7 cellular contexts compared by ENCODE assay signal in the genomic region with DNA sequence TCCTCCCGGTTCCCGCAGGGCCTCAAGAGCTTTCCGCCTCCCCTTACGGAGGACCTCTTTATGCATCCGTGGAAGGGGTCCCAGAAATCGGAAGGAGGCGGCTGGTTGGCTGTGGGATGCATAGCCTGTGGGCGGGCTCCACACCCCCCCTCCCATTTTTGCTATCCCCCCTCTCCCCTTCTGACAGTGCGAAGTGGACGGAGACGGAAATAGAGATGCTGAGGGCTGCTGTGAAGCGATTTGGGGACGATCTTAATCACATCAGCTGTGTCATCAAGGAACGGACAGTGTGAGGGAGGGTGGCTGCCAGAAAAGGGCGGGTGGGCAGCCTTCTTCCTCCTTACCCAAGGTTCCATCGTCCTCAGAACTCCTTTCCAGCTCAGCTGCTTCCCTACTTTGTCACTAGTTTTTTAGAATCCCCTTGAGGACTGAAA. TPM values are rescaled to one million over a fixed set of nuclear protein-coding genes. Genes with fewer than 3 reads are reported as not detected.
A peak's percentile ranks its signal among the peaks of the same experiment; 100 is the strongest.
DNase-seq lines count a peak whose midpoint lies in the region; ATAC-seq, FAIRE-seq and TF ChIP-seq lines count a peak whose summit lies in the region.

No MANE protein-coding gene starts in this region.

- TF ChIP-seq POLR2A in GM12891 (IDR thresholded peaks at IDR 0.05; ENCODE audit: low read depth, low read length) = no peak

- no peaks in the 10 kb centered on the region for H3K9me3 Mint-ChIP-seq in activated T-helper 1 cell treated with anti-CD3 and anti-CD28 coated beads, Interleukin-12 subunit alpha, Interleukin-12 subunit beta, Interleukin-2, Interleukin-4 antibody, amounts not matched to agents 30 ng/mL and 10 ng/mL and 1 ng/mL, durations not matched to agents 14 hours and 24 hours and 36 hours

- peaks cover 8% of the 10 kb centered on the region for H3K4me1 ChIP-seq in HUES64 (ENCODE audit: insufficient read depth, low read length)
- H3K4me1 ChIP-seq in iPS-18a (ENCODE audit: control insufficient read depth, low read depth, low read length) = peaks cover 10% of the 10 kb centered on the region
- peaks cover 66% of the 10 kb centered on the region for H3K4me1 ChIP-seq in stomach smooth muscle (ENCODE audit: control insufficient read depth, insufficient read depth, low read length)

- H3K9ac ChIP-seq in HUES64 (ENCODE audit: low read depth, low read length) = 0 out of 2 replicates have a peak overlapping the region, but pooled peaks have one; percentile 77
- peak overlapping the region; percentile 72 for H3K9ac ChIP-seq in iPS-18a (ENCODE audit: low read length)
- H3K9ac ChIP-seq in stomach smooth muscle (ENCODE audit: low read length in 2 of 2) = peak overlapping the region; percentile 87 to 88

- peaks cover 64% of the 10 kb centered on the region for H3K4me1 Mint-ChIP-seq in activated T-helper 1 cell treated with anti-CD3 and anti-CD28 coated beads, Interleukin-12 subunit alpha, Interleukin-12 subunit beta, Interleukin-2, Interleukin-4 antibody, amounts not matched to agents 30 ng/mL and 10 ng/mL and 1 ng/mL, durations not matched to agents 14 hours and 24 hours and 36 hours (ENCODE audit: low read depth)

- intact Hi-C loops in activated T-helper 1 cell treated with anti-CD3 and anti-CD28 coated beads, Interleukin-12 subunit alpha, Interleukin-12 subunit beta, Interleukin-2, Interleukin-4 antibody, amounts not matched to agents 30 ng/mL and 10 ng/mL and 1 ng/mL, durations not matched to agents 14 hours and 24 hours and 36 hours (cut with micrococcal nuclease) = loop anchor here (1.0 to 10.0 kb wide), 5 partner anchors 20 to 1433 kb away; partner anchors contain the start of genes C17orf100, CYB5D1, MED31 and NAA38

- WGBS in HUES64 = 77% methylated on average over 16 of the region's 16 CpGs

- H3K27ac ChIP-seq in HUES64 (ENCODE audit: low read depth, low read length) = no peak overlapping the region
- H3K27ac ChIP-seq in iPS-18a (ENCODE audit: low read length) = no peak overlapping the region
- H3K27ac ChIP-seq in stomach smooth muscle (ENCODE audit: low read length) = peak overlapping the region; percentile 94

- H3K27ac Mint-ChIP-seq in activated T-helper 1 cell treated with anti-CD3 and anti-CD28 coated beads, Interleukin-12 subunit alpha, Interleukin-12 subunit beta, Interleukin-2, Interleukin-4 antibody, amounts not matched to agents 30 ng/mL and 10 ng/mL and 1 ng/mL, durations not matched to agents 14 hours and 24 hours and 36 hours = peak overlapping the region; percentile 94

- H3K27me3 Mint-ChIP-seq in activated T-helper 1 cell treated with anti-CD3 and anti-CD28 coated beads, Interleukin-12 subunit alpha, Interleukin-12 subunit beta, Interleukin-2, Interleukin-4 antibody, amounts not matched to agents 30 ng/mL and 10 ng/mL and 1 ng/mL, durations not matched to agents 14 hours and 24 hours and 36 hours (ENCODE audit: insufficient read depth) = peaks cover 6% of the 10 kb centered on the region

- no peak for FAIRE-seq in GM12891 (lab: Jason Lieb, UNC)

- H3K4me3 ChIP-seq in HUES64 (ENCODE audit: low read length) (peak overlapping the region; percentile 81), iPS-18a (ENCODE audit: low read length) (peak overlapping the region; percentile 87), stomach smooth muscle (ENCODE audit: low read length in 2 of 2) (peak overlapping the region; percentile 82 to 96)

- peaks cover 10% of the 10 kb centered on the region; the same call in 1 of the 2 replicates for H3K36me3 ChIP-seq in HUES64 (ENCODE audit: insufficient read depth, low read length)
- H3K36me3 ChIP-seq in iPS-18a (ENCODE audit: control insufficient read depth, low read depth, low read length) = peaks cover 11% of the 10 kb centered on the region
- peaks cover 2 to 9% of the 10 kb centered on the region in 2 donors for H3K36me3 ChIP-seq in stomach smooth muscle (ENCODE audit: control insufficient read depth in 2 of 2, insufficient read depth in 2 of 2, low read length in 2 of 2)

- ATAC-seq in GM21529 (IDR thresholded peaks at IDR 0.05; ENCODE audit: unreplicated experiment) (no peak), HG02763 (IDR thresholded peaks at IDR 0.05; ENCODE audit: unreplicated experiment) (no peak)

- peaks cover 5% of the 10 kb centered on the region for H3K27me3 ChIP-seq in HUES64 (ENCODE audit: insufficient read depth, low read length)
- H3K27me3 ChIP-seq in iPS-18a (ENCODE audit: control insufficient read depth, insufficient read depth, low read length) = peaks cover 5% of the 10 kb centered on the region
- peaks cover 0 to under 1% of the 10 kb centered on the region in 2 donors for H3K27me3 ChIP-seq in stomach smooth muscle (ENCODE audit: control insufficient read depth in 1 of 2, insufficient read depth in 2 of 2, low read length in 2 of 2)

- no peak for DNase-seq in activated T-helper 1 cell treated with anti-CD3 and anti-CD28 coated beads, Interleukin-12 subunit alpha, Interleukin-12 subunit beta, Interleukin-2, Interleukin-4 antibody, amounts not matched to agents 30 ng/mL and 10 ng/mL and 1 ng/mL, durations not matched to agents 14 hours and 24 hours and 36 hours (ENCODE audit: low spot score)
- DNase-seq in GM12891 (ENCODE audit: insufficient read length, low spot score) = no peak

- H3K9me3 ChIP-seq in HUES64 (ENCODE audit: insufficient read depth, low read depth, low read length) (no peaks in the 10 kb centered on the region), iPS-18a (ENCODE audit: control insufficient read depth, low read depth, low read length) (no peaks in the 10 kb centered on the region), stomach smooth muscle (ENCODE audit: control insufficient read depth in 2 of 2, low read length in 2 of 2) (no peaks in the 10 kb centered on the region)

- H3K36me3 Mint-ChIP-seq in activated T-helper 1 cell treated with anti-CD3 and anti-CD28 coated beads, Interleukin-12 subunit alpha, Interleukin-12 subunit beta, Interleukin-2, Interleukin-4 antibody, amounts not matched to agents 30 ng/mL and 10 ng/mL and 1 ng/mL, durations not matched to agents 14 hours and 24 hours and 36 hours (ENCODE audit: low read depth) = peaks cover 17% of the 10 kb centered on the region

- H3K4me3 Mint-ChIP-seq in activated T-helper 1 cell treated with anti-CD3 and anti-CD28 coated beads, Interleukin-12 subunit alpha, Interleukin-12 subunit beta, Interleukin-2, Interleukin-4 antibody, amounts not matched to agents 30 ng/mL and 10 ng/mL and 1 ng/mL, durations not matched to agents 14 hours and 24 hours and 36 hours = peak overlapping the region; percentile 91

TF ChIP-seq in GM12891, 5 proteins besides CTCF, POLR2A, EP300 and RAD21:
- no peak for TF ChIP-seq PAX5 (IDR thresholded peaks at IDR 0.05; ENCODE audit: insufficient read depth, low read length, severe bottlenecking)
- no peak for TF ChIP-seq POU2F2 (IDR thresholded peaks at IDR 0.05; ENCODE audit: low read depth, low read length)
- TF ChIP-seq TAF1 (IDR thresholded peaks at IDR 0.05; ENCODE audit: low read depth, low read length) = no peak
- no peak for TF ChIP-seq POLR2AphosphoS5 (IDR thresholded peaks at IDR 0.05; ENCODE audit: low read depth, low read length)
- no peak for TF ChIP-seq SPI1 (IDR thresholded peaks at IDR 0.05; ENCODE audit: low read depth, low read length)

RNA-seq across cellular contexts. Expression of gene RNASEK, which starts 3.2 kb away (rescaled TPM):
- polyA plus RNA-seq in HUES64 (2013, experiment 1 of 2) = 132 TPM
- polyA plus RNA-seq in HUES64 (2013, experiment 2 of 2) = 153 TPM
- total RNA-seq in activated T-helper 1 cell treated with anti-CD3 and anti-CD28 coated beads, Interleukin-12 subunit alpha, Interleukin-12 subunit beta, Interleukin-2, Interleukin-4 antibody, amounts not matched to agents 30 ng/mL and 10 ng/mL and 1 ng/mL, durations not matched to agents 14 hours and 24 hours and 36 hours = 140 and 144 TPM in 2 replicates
- 303 TPM for polyA plus RNA-seq in GM12891 (2012; ENCODE audit: low read depth, missing spikeins)

RNA-seq across cellular contexts. Expression of gene BCL6B, which starts 7.2 kb away (rescaled TPM):
- 2.0 TPM for polyA plus RNA-seq in HUES64 (2013, experiment 1 of 2)
- 2.3 TPM for polyA plus RNA-seq in HUES64 (2013, experiment 2 of 2)
- total RNA-seq in activated T-helper 1 cell treated with anti-CD3 and anti-CD28 coated beads, Interleukin-12 subunit alpha, Interleukin-12 subunit beta, Interleukin-2, Interleukin-4 antibody, amounts not matched to agents 30 ng/mL and 10 ng/mL and 1 ng/mL, durations not matched to agents 14 hours and 24 hours and 36 hours = 1.5 and 2.5 TPM in 2 replicates
- 0.36 TPM for polyA plus RNA-seq in GM12891 (2012; ENCODE audit: low read depth, missing spikeins)

RNA-seq across cellular contexts. Expression of gene ALOX12, which starts 19.8 kb away (rescaled TPM):
- polyA plus RNA-seq in HUES64 (2013, experiment 1 of 2) = 0.40 TPM
- polyA plus RNA-seq in HUES64 (2013, experiment 2 of 2) = 0.82 TPM
- total RNA-seq in activated T-helper 1 cell treated with anti-CD3 and anti-CD28 coated beads, Interleukin-12 subunit alpha, Interleukin-12 subunit beta, Interleukin-2, Interleukin-4 antibody, amounts not matched to agents 30 ng/mL and 10 ng/mL and 1 ng/mL, durations not matched to agents 14 hours and 24 hours and 36 hours = not detected in 2 replicates
- polyA plus RNA-seq in GM12891 (2012; ENCODE audit: low read depth, missing spikeins) = 0.78 TPM

RNA-seq across cellular contexts. Expression of gene SLC16A13, which starts 20.2 kb away (rescaled TPM):
- 3.4 TPM for polyA plus RNA-seq in HUES64 (2013, experiment 1 of 2)
- 4.9 TPM for polyA plus RNA-seq in HUES64 (2013, experiment 2 of 2)
- 14.3 and 14.8 TPM in 2 replicates for total RNA-seq in activated T-helper 1 cell treated with anti-CD3 and anti-CD28 coated beads, Interleukin-12 subunit alpha, Interleukin-12 subunit beta, Interleukin-2, Interleukin-4 antibody, amounts not matched to agents 30 ng/mL and 10 ng/mL and 1 ng/mL, durations not matched to agents 14 hours and 24 hours and 36 hours
- polyA plus RNA-seq in GM12891 (2012; ENCODE audit: low read depth, missing spikeins) = 3.4 TPM

RNA-seq across cellular contexts. Expression of gene SLC16A11, which starts 28.3 kb away (rescaled TPM):
- 1.0 TPM for polyA plus RNA-seq in HUES64 (2013, experiment 1 of 2)
- 0.76 TPM for polyA plus RNA-seq in HUES64 (2013, experiment 2 of 2)
- 0.34 and 0.47 TPM in 2 replicates for total RNA-seq in activated T-helper 1 cell treated with anti-CD3 and anti-CD28 coated beads, Interleukin-12 subunit alpha, Interleukin-12 subunit beta, Interleukin-2, Interleukin-4 antibody, amounts not matched to agents 30 ng/mL and 10 ng/mL and 1 ng/mL, durations not matched to agents 14 hours and 24 hours and 36 hours
- 2.0 TPM for polyA plus RNA-seq in GM12891 (2012; ENCODE audit: low read depth, missing spikeins)
